In the genomic region with DNA sequence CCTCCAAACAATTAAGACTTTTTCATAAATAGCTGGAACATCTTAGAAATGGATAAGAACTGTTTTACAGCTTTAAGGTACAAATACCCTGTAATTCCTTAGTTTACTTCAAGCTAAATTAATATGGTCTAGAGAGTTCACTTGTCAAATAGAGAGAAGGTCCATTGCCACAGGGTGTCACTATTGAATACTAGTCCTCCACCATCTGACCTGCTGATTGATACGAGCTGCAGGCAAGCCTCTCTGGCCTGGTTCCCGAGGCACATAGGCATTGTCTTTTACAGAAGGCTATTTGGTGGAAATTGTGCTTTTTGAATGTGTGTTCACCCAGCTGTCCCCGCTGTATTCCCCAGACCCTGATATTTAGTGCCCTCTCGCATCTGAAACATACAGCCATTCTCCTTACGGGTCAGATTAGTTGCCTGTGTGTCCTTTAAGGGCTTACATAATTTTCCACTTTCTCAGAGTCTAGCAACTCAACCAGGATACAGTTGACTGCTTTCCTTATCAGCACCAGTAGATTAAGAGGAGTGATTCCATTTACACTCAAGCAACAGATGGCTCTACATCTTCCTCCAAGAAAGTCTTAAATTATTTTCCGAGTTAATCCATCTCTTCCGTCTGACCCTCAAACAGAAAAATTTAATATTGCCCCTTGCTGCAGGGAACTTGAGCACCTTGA, we compare ENCODE assay signal across 1 cellular context.
TF ChIP-seq lines count a peak whose summit lies in the region.

No MANE protein-coding gene starts in this region.

TF ChIP-seq in H1, 55 proteins besides CTCF, POLR2A, EP300 and RAD21 (continued from another document):
- TF ChIP-seq HDAC2 (IDR thresholded peaks at IDR 0.05; ENCODE audit: borderline replicate concordance in 1 of 2, low read depth in 2 of 2, low read length in 2 of 2) (no peak), PHF8 (conservative IDR thresholded peaks at IDR 0.05; ENCODE audit: low read depth, low read length) (no peak)
TF ChIP-seq in H1: peak in this region for 0.
